ENCODE assay signal across 1 cellular context in genomic region chr9:114007991-114008666, GRCh38.
TF ChIP-seq lines count a peak whose summit lies in the region.

No MANE protein-coding gene starts in this region.

TF ChIP-seq in WTC11, 78 proteins besides CTCF, POLR2A, EP300 and RAD21 (continued from another document):
- TF ChIP-seq, protein P1, sequence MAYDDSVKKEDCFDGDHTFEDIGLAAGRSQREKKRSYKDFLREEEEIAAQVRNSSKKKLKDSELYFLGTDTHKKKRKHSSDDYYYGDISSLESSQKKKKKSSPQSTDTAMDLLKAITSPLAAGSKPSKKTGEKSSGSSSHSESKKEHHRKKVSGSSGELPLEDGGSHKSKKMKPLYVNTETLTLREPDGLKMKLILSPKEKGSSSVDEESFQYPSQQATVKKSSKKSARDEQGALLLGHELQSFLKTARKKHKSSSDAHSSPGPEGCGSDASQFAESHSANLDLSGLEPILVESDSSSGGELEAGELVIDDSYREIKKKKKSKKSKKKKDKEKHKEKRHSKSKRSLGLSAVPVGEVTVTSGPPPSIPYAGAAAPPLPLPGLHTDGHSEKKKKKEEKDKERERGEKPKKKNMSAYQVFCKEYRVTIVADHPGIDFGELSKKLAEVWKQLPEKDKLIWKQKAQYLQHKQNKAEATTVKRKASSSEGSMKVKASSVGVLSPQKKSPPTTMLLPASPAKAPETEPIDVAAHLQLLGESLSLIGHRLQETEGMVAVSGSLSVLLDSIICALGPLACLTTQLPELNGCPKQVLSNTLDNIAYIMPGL (CRISPR knock-in tag; IDR thresholded peaks at IDR 0.05): no peak
- no peak for TF ChIP-seq ZSCAN18 (CRISPR knock-in tag; IDR thresholded peaks at IDR 0.05)
